In the genomic region with DNA sequence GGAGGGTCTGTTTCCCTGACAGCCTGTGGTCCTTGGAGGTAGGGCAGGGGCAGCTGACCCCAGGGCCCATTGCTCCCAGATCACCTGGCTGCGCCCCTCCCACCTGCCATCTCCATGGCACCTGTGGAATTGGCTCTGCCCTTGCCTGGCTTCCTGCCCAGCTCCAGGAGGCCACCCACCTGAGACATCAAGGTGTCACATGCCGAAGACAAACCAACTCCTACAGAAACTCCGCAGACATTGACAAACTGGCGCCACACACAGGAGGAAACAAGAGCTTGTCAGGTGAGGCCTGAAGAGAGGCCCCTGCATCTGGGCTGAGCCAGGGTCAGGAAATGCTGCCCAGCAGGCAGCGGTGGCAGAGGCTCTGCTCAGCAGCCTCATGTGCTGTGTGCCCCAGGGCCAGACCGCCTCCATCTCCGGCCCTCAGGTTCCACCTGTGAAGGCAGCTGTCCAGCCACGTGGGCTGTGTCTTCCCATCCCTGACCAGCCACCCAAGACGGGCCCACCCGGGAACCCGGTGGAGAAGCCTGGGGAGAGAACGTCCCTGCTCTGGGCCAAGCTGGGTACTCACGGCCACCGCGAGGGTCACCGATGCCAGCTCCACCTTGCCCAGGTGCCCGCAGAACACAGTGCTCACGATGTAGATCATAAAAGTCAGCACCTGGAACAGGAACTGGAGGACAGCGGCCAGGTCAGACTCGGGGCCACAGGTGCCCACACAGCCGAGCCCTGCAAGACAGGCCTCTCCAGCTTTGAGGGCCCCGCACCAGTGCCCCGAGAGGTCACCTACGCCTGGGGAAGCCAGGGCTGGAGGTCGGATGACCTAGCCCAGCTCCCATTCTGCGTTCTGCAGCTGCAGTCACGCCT, we compare ENCODE assay signal across 2 cellular contexts.
A peak's percentile ranks its signal among the peaks of the same experiment; 100 is the strongest.
TF ChIP-seq lines count a peak whose summit lies in the region.

No MANE protein-coding gene starts in this region.

TF ChIP-seq in HCT116, 20 proteins besides CTCF, POLR2A, EP300 and RAD21:
- TF ChIP-seq SIN3A (IDR thresholded peaks at IDR 0.05; ENCODE audit: low read depth) = no peak
- peak; percentile 67 for TF ChIP-seq TCF7L2 (IDR thresholded peaks at IDR 0.05; ENCODE audit: borderline replicate concordance, extremely low read depth, insufficient read depth, insufficient read length)

TF ChIP-seq in HEK293T, 16 proteins besides CTCF, POLR2A, EP300 and RAD21:
- no peak for TF ChIP-seq FOXK2 (IDR thresholded peaks at IDR 0.05)
